In the genomic region with DNA sequence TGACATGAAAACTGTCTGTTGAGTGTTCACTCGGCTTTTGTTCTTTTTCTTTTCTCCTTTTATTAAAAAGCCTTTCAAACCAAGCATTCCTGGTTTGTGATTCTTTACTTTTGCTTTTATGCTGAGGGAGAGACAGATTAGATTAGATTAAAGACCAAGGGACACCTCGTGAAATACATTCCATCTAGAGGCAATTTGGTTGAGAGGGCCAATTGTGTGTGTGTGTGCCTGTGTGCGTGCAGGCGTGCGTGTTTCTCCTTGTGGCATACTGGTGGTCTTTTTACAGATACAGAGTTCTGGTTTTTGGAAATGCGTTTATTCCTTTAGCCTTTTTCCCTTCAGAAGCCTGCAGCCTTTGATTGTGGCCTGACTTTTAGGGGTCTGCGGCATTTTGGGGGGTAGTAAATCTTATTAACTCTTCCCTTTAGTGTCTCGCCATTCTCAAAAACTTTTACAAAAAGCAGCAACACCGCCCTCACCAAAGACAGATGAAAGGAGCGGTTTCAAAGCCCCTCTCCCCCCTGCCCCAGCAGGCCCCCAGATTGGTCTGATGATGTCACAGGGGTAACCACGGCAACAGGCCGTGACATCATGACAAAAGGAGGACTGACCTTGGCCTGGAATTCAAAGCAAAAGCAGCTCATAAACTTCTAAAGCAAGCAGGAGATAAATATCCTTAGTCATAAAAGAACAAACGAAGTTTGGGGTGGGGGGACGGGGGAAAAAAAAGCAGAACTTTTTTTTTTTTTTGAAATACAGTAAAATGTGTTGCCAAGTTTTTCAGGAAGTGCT, we compare ENCODE assay signal across 1 cellular context.
TF ChIP-seq lines count a peak whose summit lies in the region.

No MANE protein-coding gene starts in this region.

TF ChIP-seq in HEK293, 187 proteins besides CTCF, POLR2A, EP300 and RAD21 (continued from another document):
- TF ChIP-seq ZNF830 (tag by site-specific recombination; IDR thresholded peaks at IDR 0.05; ENCODE audit: low read depth) = no peak
TF ChIP-seq in HEK293: peak in this region for 4.
